In the genomic region with DNA sequence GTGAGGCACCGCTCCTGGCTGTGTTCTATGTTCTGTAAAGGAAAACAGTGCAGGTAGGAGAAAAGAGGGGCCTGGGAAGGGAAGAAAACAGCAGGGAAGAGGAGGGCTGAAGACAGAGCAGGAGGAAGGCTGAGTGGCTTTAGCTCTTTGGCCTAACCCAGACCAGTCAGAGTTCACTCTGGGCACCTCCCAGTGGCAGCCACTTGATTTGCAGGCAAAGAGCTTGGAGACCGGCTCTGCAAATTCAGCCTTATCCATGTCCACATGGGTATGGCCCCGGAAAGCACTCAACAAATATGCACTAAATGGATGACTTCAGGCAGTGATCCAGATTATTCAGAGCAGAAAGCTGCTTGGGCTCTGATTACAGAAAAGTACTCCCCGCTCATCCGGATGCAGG, we compare ENCODE assay signal across 19 cellular contexts. TPM values are rescaled to one million over a fixed set of nuclear protein-coding genes. Genes with fewer than 3 reads are reported as not detected.
DNase-seq lines count a peak whose midpoint lies in the region; TF ChIP-seq lines count a peak whose summit lies in the region.
"Had no signal": no experiment of that assay in that cellular context is flagged by ENCODE, and none has a peak within 500 bp of the region (broad histone marks: within the 10 kb centered on the region; RNA-seq: fewer than 3 reads in every experiment).

No MANE protein-coding gene starts in this region.

- H3K4me1 Mint-ChIP-seq in HFFc6 (ENCODE audit: low read depth), result peaks cover 24% of the 10 kb centered on the region

- H3K36me3 Mint-ChIP-seq in HFFc6 (ENCODE audit: low read depth), result no peaks in the 10 kb centered on the region
- H3K36me3 Mint-ChIP-seq: CD4-positive, CD25-positive, alpha-beta regulatory T cell had no signal

- DNase-seq in ELF-1 (ENCODE audit: low read depth, low spot score) (peak; percentile 75), HFFc6 (no peak), kidney epithelial cell (ENCODE audit: low read depth) (no peak), NCI-H1048 (lab: John Stamatoyannopoulos, UW) (no peak), AG08395 (ENCODE audit: low spot score) (no peak), NCI-H82 (lab: John Stamatoyannopoulos, UW) (no peak), cortex of kidney (lab: John Stamatoyannopoulos, UW) (no peak)
- DNase-seq: activated CD8-positive, alpha-beta memory T cell treated with anti-CD3 and anti-CD28 coated beads, Interleukin-2, amount 50 U/mL, for 4 hours; CD4-positive, CD25-positive, alpha-beta regulatory T cell; erythroblast; left colon; MV-4-11; NCI-H2171 treated with DMSO at 0.1 percent for 48 hours; upper lobe of right lung had no signal

- H3K9me3 Mint-ChIP-seq in HFFc6, result 0 out of 2 replicates have a peak, but pooled peaks cover 2% of the 10 kb centered on the region
- H3K9me3 Mint-ChIP-seq: activated naive CD4-positive, alpha-beta T cell treated with anti-CD3 and anti-CD28 coated beads, Interleukin-2, amount 50 U/mL, for 72 hours had no signal

- peak; percentile 55 for TF ChIP-seq CTCF in HFFc6 (IDR thresholded peaks at IDR 0.05)
- TF ChIP-seq CTCF in VCaP (conservative IDR thresholded peaks at IDR 0.05), result peak; percentile 16; the same call in 1 of the 2 replicates
- peak; percentile 9 for TF ChIP-seq CTCF in kidney epithelial cell (IDR thresholded peaks at IDR 0.05; ENCODE audit: insufficient read depth, low read length, poor library complexity, severe bottlenecking)

- H3K4me3 ChIP-seq in kidney epithelial cell (ENCODE audit: low read depth, low read length), result no peak overlapping the region
- H3K4me3 ChIP-seq: upper lobe of right lung had no signal

- H3K27ac Mint-ChIP-seq in HFFc6, result no peak overlapping the region
- H3K27ac Mint-ChIP-seq: activated naive CD4-positive, alpha-beta T cell treated with anti-CD3 and anti-CD28 coated beads, Interleukin-2, amount 50 U/mL, for 72 hours had no signal

- no peak overlapping the region for H3K4me3 Mint-ChIP-seq in HFFc6

- H3K36me3 ChIP-seq in kidney epithelial cell (ENCODE audit: control insufficient read depth, insufficient read depth, low read length), result no peaks in the 10 kb centered on the region
- H3K36me3 ChIP-seq: upper lobe of right lung had no signal

- H3K27ac ChIP-seq in VCaP, result no peak overlapping the region
- H3K27ac ChIP-seq: upper lobe of right lung had no signal

- H3K27me3 Mint-ChIP-seq in HFFc6 (ENCODE audit: insufficient read depth), result no peaks in the 10 kb centered on the region
- H3K27me3 Mint-ChIP-seq: CD4-positive, CD25-positive, alpha-beta regulatory T cell had no signal

- H3K27me3 ChIP-seq in kidney epithelial cell (ENCODE audit: control insufficient read depth, insufficient read depth, low read length), result peaks cover 5% of the 10 kb centered on the region
- H3K27me3 ChIP-seq: upper lobe of right lung had no signal

RNA-seq across cellular contexts. Expression of a gene that starts 4.4 kb away (rescaled TPM):
- 100 to 1,000 TPM in 4 of 6 experiments, 10 to 100 TPM in 2; 23.5 to 228 (median 130) TPM for total RNA-seq in HFFc6 (2021; fragmentation: NEBNext Ultra II Directional; extraction: Animal tissue kit (Norgen Biotek cat#: 25700))
- not detected in 2 replicates for total RNA-seq in kidney epithelial cell
- total RNA-seq: cerebellum, Daoy, pulmonary artery endothelial cell had no signal

RNA-seq across cellular contexts. Expression of a gene that starts 32.8 kb away (rescaled TPM):
- total RNA-seq in HFFc6 (2021; fragmentation: NEBNext Ultra II Directional; extraction: Animal tissue kit (Norgen Biotek cat#: 25700)), result 10 to 100 TPM; 24.6 to 31.1 (median 26.8) TPM
- total RNA-seq in kidney epithelial cell, result 28.3 and 28.8 TPM in 2 replicates

Comparison
In these comparisons a context has a peak if more than half of its experiments do, and no peak if none do; other contexts are left out.
1. RNA of a gene that starts 4.4 kb away (total RNA-seq): 23.5 to 228 TPM in HFFc6; not detected in kidney epithelial cell; every median in the first group is over 10 times any median in the second.
2. Peak in every context shown above with its lines, with median percentiles within 50 percentile points of each other: CTCF ChIP-seq.